Comparison of ENCODE assay signal across 23 cellular contexts in genomic region chr5:170821257-170821800, GRCh38. TPM values are rescaled to one million over a fixed set of nuclear protein-coding genes. Genes with fewer than 3 reads are reported as not detected.
DNase-seq lines count a peak whose midpoint lies in the region; ATAC-seq and TF ChIP-seq lines count a peak whose summit lies in the region.
"Had no signal": no experiment of that assay in that cellular context is flagged by ENCODE, and none has a peak within 500 bp of the region (broad histone marks: within the 10 kb centered on the region; RNA-seq: fewer than 3 reads in every experiment).

No MANE protein-coding gene starts in this region.

- no peaks in the 10 kb centered on the region for H3K27me3 ChIP-seq in left lung

- peak; percentile 88 for ATAC-seq in left lung

- no peaks in the 10 kb centered on the region for H3K36me3 Mint-ChIP-seq in type B pancreatic cell
- H3K36me3 Mint-ChIP-seq: CD4-positive, CD25-positive, alpha-beta regulatory T cell had no signal

- intact Hi-C loops in left lung (cut with DNase I), result no loop called here

- peaks cover 2% of the 10 kb centered on the region for H3K27me3 Mint-ChIP-seq in type B pancreatic cell

- H3K4me1 Mint-ChIP-seq in type B pancreatic cell (ENCODE audit: unreplicated experiment), result no peaks in the 10 kb centered on the region
- H3K4me1 Mint-ChIP-seq: CD4-positive, CD25-positive, alpha-beta regulatory T cell had no signal

- no peaks in the 10 kb centered on the region for H3K4me1 ChIP-seq in left lung

- no peaks in the 10 kb centered on the region for H3K9me3 ChIP-seq in left lung
- H3K9me3 ChIP-seq: SK-N-SH had no signal

- H3K9me3 Mint-ChIP-seq in type B pancreatic cell, result peaks cover 7% of the 10 kb centered on the region

- H3K27ac ChIP-seq in left lung, result no peak overlapping the region
- no peak overlapping the region for H3K27ac ChIP-seq in coronary artery

- no peak overlapping the region for H3K27ac Mint-ChIP-seq in type B pancreatic cell
- H3K27ac Mint-ChIP-seq: CD4-positive, CD25-positive, alpha-beta regulatory T cell had no signal

- DNase-seq in LNCaP clone FGC (ENCODE audit: low read depth), result peak; percentile 96
- DNase-seq in amniotic epithelial cell (ENCODE audit: low read depth), result peak; percentile 77
- no peak for DNase-seq in left lung
- no peak for DNase-seq in type B pancreatic cell (ENCODE audit: extremely low spot score, unreplicated experiment)
- DNase-seq in activated naive CD4-positive, alpha-beta T cell treated with anti-CD3 and anti-CD28 coated beads, Interleukin-2, amount 50 U/mL, for 16 hours, result no peak
- no peak for DNase-seq in coronary artery (ENCODE audit: low spot score)
- no peak for DNase-seq in retina
- DNase-seq: CD4-positive, CD25-positive, alpha-beta regulatory T cell; DMS153; DND-41; HCEC 1CT; IMR-90; KG1; MM.1S; NCI-H1048; NCI-H1417; NCI-H1694 treated with DMSO at 0.1 percent for 48 hours; NCI-H2107; NCI-H524; NCI-H748 treated with DMSO at 0.1 percent for 48 hours; SIG-M5; SK-N-SH had no signal

- H3K4me3 ChIP-seq in LNCaP clone FGC (ENCODE audit: low read depth, low read length), result no peak overlapping the region
- H3K4me3 ChIP-seq in left lung, result no peak overlapping the region
- H3K4me3 ChIP-seq in coronary artery, result no peak overlapping the region

- peak overlapping the region; percentile 6 for H3K4me3 Mint-ChIP-seq in type B pancreatic cell
- H3K4me3 Mint-ChIP-seq: CD4-positive, CD25-positive, alpha-beta regulatory T cell had no signal

- H3K36me3 ChIP-seq in left lung, result no peaks in the 10 kb centered on the region

- TF ChIP-seq CTCF in LNCaP clone FGC (IDR thresholded peaks at IDR 0.05; ENCODE audit: control insufficient read depth, extremely low read depth, insufficient read depth), result no peak
- TF ChIP-seq CTCF in left lung (IDR thresholded peaks at IDR 0.05), result no peak
- no peak for TF ChIP-seq CTCF in type B pancreatic cell (conservative IDR thresholded peaks at IDR 0.05)
- TF ChIP-seq CTCF in coronary artery (IDR thresholded peaks at IDR 0.05), result no peak

RNA-seq across cellular contexts. Expression of gene GABRP, which starts 37.8 kb away (rescaled TPM):
- total RNA-seq in left lung (under 1 TPM; 0.10 to 0.26 TPM), type B pancreatic cell (ENCODE audit: low replicate concordance) (55.6 and 198 TPM in 2 replicates)
- total RNA-seq: A172; CD4-positive, CD25-positive, alpha-beta regulatory T cell; IMR-90 had no signal

RNA-seq across cellular contexts. Expression of gene RANBP17, which starts 40.5 kb away (rescaled TPM):
- total RNA-seq in left lung, result 10 to 100 TPM; 17.0 to 22.9 TPM
- total RNA-seq in type B pancreatic cell (ENCODE audit: low replicate concordance), result 22.0 and 24.1 TPM in 2 replicates
- total RNA-seq: A172; CD4-positive, CD25-positive, alpha-beta regulatory T cell had no signal

Comparison
In these comparisons a context has a peak if more than half of its experiments do, and no peak if none do; other contexts are left out.
1. DNase-seq: peak in LNCaP clone FGC (single experiment) and amniotic epithelial cell (single experiment); none in left lung (0 of 2), type B pancreatic cell (single experiment), activated naive CD4-positive, alpha-beta T cell treated with anti-CD3 and anti-CD28 coated beads, Interleukin-2, amount 50 U/mL, for 16 hours (single experiment), coronary artery (single experiment) and retina (single experiment).
2. RNA of gene GABRP, which starts 37.8 kb away (total RNA-seq): 55.6 to 198 TPM in type B pancreatic cell; 0.10 to 0.26 TPM in left lung; every median in the first group is over 10 times any median in the second.